17 cellular contexts compared by ENCODE assay signal in the genomic region with DNA sequence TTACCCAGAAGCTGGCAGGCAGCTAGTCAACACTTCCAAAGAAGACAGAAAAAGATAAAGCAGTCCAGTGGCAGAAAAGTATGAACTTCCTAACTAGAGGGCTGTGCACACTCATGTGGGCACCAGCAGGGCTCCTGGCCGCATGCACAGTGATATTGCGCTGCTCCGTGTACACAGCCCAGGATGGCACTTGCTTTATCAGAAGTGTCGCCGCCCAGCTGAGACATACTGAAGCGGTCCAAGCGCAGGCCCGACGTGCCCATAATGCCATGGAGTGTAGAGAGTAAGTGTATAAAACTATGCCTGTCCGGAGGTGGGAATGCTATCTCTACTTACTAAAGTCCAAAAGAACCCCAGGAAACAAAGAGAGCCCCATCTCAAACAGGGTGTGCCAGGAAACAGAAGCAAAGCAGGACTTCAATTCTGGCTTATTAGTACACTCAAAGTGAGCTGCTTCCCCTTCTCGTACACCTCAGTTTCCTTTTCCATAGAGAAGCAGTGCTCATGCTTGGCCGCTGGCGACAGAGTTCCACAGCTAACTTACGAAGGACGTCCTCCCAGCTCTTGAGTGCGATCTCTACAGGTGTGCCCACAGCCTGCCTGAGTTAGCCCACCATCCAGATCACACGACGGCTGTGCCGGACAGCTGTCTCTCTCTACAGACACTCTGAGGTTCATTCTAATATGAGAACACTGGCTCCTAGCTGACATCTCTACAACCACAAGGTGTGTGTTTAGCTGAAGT.
"Had no signal": no experiment of that assay in that cellular context is flagged by ENCODE, and none has a peak within 500 bp of the region (broad histone marks: within the 10 kb centered on the region; RNA-seq: fewer than 3 reads in every experiment).

No MANE protein-coding gene starts in this region.

- H3K4me1 Mint-ChIP-seq: activated CD4-positive, alpha-beta memory T cell treated with anti-CD3 and anti-CD28 coated beads, Interleukin-2, amount 10 ng/mL, durations not matched to agents 7 days and 5 days; activated naive CD8-positive, alpha-beta T cell treated with anti-CD3 and anti-CD28 coated beads, Interleukin-2, amount 50 U/mL, for 24 hours; memory B cell; nephron had no signal

- H3K36me3 Mint-ChIP-seq: memory B cell had no signal

- H3K4me1 ChIP-seq: foreskin keratinocyte, upper lobe of right lung had no signal

- H3K4me3 ChIP-seq: hepatocyte, upper lobe of right lung had no signal

- H3K9me3 Mint-ChIP-seq: activated CD4-positive, alpha-beta memory T cell treated with anti-CD3 and anti-CD28 coated beads, Interleukin-2, amount 10 ng/mL, durations not matched to agents 7 days and 5 days; activated naive CD8-positive, alpha-beta T cell treated with anti-CD3 and anti-CD28 coated beads, Interleukin-2, amount 50 U/mL, for 24 hours; dendritic cell treated with granulocyte-macrophage colony-stimulating factor and Interleukin-4, amounts not matched to agents 40 ng/mL and 50 ng/mL, for 4 days; memory B cell; nephron had no signal

- H3K27ac ChIP-seq: foreskin keratinocyte, hepatocyte, upper lobe of right lung had no signal

- H3K4me3 Mint-ChIP-seq: activated CD4-positive, alpha-beta memory T cell treated with anti-CD3 and anti-CD28 coated beads, Interleukin-2, amount 10 ng/mL, durations not matched to agents 7 days and 5 days; activated naive CD8-positive, alpha-beta T cell treated with anti-CD3 and anti-CD28 coated beads, Interleukin-2, amount 50 U/mL, for 24 hours; dendritic cell treated with granulocyte-macrophage colony-stimulating factor and Interleukin-4, amounts not matched to agents 40 ng/mL and 50 ng/mL, for 4 days; memory B cell; nephron had no signal

- H3K27ac Mint-ChIP-seq: activated CD4-positive, alpha-beta memory T cell treated with anti-CD3 and anti-CD28 coated beads, Interleukin-2, amount 10 ng/mL, durations not matched to agents 7 days and 5 days; activated naive CD8-positive, alpha-beta T cell treated with anti-CD3 and anti-CD28 coated beads, Interleukin-2, amount 50 U/mL, for 24 hours; dendritic cell treated with granulocyte-macrophage colony-stimulating factor and Interleukin-4, amounts not matched to agents 40 ng/mL and 50 ng/mL, for 4 days; memory B cell; nephron had no signal

- ATAC-seq: activated naive CD8-positive, alpha-beta T cell treated with anti-CD3 and anti-CD28 coated beads, Interleukin-2, amount 50 U/mL, for 24 hours; foreskin keratinocyte; upper lobe of right lung had no signal

- DNase-seq: activated CD4-positive, alpha-beta memory T cell treated with anti-CD3 and anti-CD28 coated beads, Interleukin-2, amount 10 ng/mL, durations not matched to agents 7 days and 5 days; activated CD4-positive, alpha-beta T cell treated with anti-CD3 and anti-CD28 coated beads for 48 hours; activated CD4-positive, CD25-positive, alpha-beta regulatory T cell; activated effector memory CD4-positive, alpha-beta T cell treated with anti-CD3 and anti-CD28 coated beads, Interleukin-2, amount 50 U/mL, for 16 hours; activated naive CD4-positive, alpha-beta T cell treated with anti-CD3 and anti-CD28 coated beads, Interleukin-2, amount 50 U/mL, for 16 hours; activated naive CD8-positive, alpha-beta T cell treated with anti-CD3 and anti-CD28 coated beads, Interleukin-2, amount 50 U/mL, for 24 hours; caudate nucleus; effector CD4-positive, alpha-beta T cell; foreskin keratinocyte; stimulated activated CD4-positive, alpha-beta T cell treated with anti-CD3 and anti-CD28 coated beads, Interleukin-4, amount 100 ng/mL, for 24 hours; stimulated activated naive CD4-positive, alpha-beta T cell treated with Interleukin-2 at 50 U/mL for 16 hours; T1000; upper lobe of right lung had no signal

- H3K9me3 ChIP-seq: upper lobe of right lung had no signal

- H3K36me3 ChIP-seq: upper lobe of right lung had no signal

- H3K27me3 Mint-ChIP-seq: activated naive CD8-positive, alpha-beta T cell treated with anti-CD3 and anti-CD28 coated beads, Interleukin-2, amount 50 U/mL, for 24 hours; dendritic cell treated with granulocyte-macrophage colony-stimulating factor and Interleukin-4, amounts not matched to agents 40 ng/mL and 50 ng/mL, for 4 days; memory B cell had no signal

- H3K27me3 ChIP-seq: foreskin keratinocyte, hepatocyte, upper lobe of right lung had no signal
